ENCODE assay signal across 20 cellular contexts in the genomic region with DNA sequence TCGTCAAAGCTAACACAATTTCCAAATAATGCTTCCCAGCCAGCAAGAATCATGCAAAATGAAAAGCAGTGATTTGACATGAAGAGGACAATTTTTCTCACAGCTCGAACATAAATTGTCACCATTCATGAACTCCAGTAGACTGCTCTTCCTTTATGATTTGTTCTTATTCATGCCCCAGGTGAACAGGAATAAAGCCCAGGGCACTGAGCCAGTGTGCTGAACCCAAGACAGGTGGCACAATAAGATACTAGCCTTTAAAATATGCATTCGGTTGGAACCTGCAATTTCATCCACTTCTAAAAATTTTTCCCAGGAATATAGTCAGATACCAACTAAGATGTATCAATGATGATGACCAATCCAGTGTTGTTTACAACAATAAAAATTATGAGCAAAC.
A peak's percentile ranks its signal among the peaks of the same experiment; 100 is the strongest.
DNase-seq lines count a peak whose midpoint lies in the region; TF ChIP-seq lines count a peak whose summit lies in the region.
"Had no signal": no experiment of that assay in that cellular context is flagged by ENCODE, and none has a peak within 500 bp of the region (broad histone marks: within the 10 kb centered on the region; RNA-seq: fewer than 3 reads in every experiment).

No MANE protein-coding gene starts in this region.

- no peaks in the 10 kb centered on the region for H3K79me2 ChIP-seq in mammary epithelial cell (ENCODE audit: insufficient read depth, low read length)

- H3K4me3 ChIP-seq in esophagus muscularis mucosa: no peak overlapping the region
- H3K4me3 ChIP-seq in mammary epithelial cell (replicated peaks in 1 of 3; ENCODE audit: insufficient read depth in 1 of 3, low read depth in 2 of 3, low read length in 3 of 3): no peak overlapping the region
- H3K4me3 ChIP-seq: BLaER1 had no signal

- H3K27ac ChIP-seq in esophagus muscularis mucosa (replicated peaks in 1 of 4) (no peak overlapping the region), mammary epithelial cell (ENCODE audit: insufficient read depth, low read depth, low read length) (no peak overlapping the region)
- H3K27ac ChIP-seq: BLaER1 had no signal

- no peak for TF ChIP-seq CTCF in esophagus muscularis mucosa (IDR thresholded peaks at IDR 0.05)
- no peak for TF ChIP-seq CTCF in mammary epithelial cell (conservative IDR thresholded peaks at IDR 0.05 in 1 of 2, IDR thresholded peaks at IDR 0.05 in 1 of 2; ENCODE audit: extremely low read depth in 1 of 2, insufficient read depth in 1 of 2, low read depth in 1 of 2, low read length in 2 of 2)

- no peak overlapping the region for H3K4me2 ChIP-seq in mammary epithelial cell (ENCODE audit: insufficient read depth, low read depth, low read length)
- H3K4me2 ChIP-seq: BLaER1 had no signal

- intact Hi-C loops in esophagus muscularis mucosa (cut with DNase I) (no loop called here), mammary epithelial cell (cut with micrococcal nuclease) (no loop called here)

- H2AFZ ChIP-seq in mammary epithelial cell (ENCODE audit: low read depth, low read length): no peak overlapping the region

- TF ChIP-seq EP300 in esophagus muscularis mucosa (IDR thresholded peaks at IDR 0.05): no peak

- 87% methylated on average over 3 of the region's 3 CpGs for WGBS in esophagus muscularis mucosa
- WGBS in mammary epithelial cell (ENCODE audit: low coverage, missing lambda C conversion rate): 64% methylated on average over 3 of the region's 3 CpGs

- dilution Hi-C loops in mammary epithelial cell (cut with HindIII; ENCODE audit: low sequenced_read_pairs): no loop called here

- no peaks in the 10 kb centered on the region for H3K36me3 ChIP-seq in esophagus muscularis mucosa
- H3K36me3 ChIP-seq in mammary epithelial cell (ENCODE audit: insufficient read depth, low read length): no peaks in the 10 kb centered on the region
- H3K36me3 ChIP-seq: BE2C, BLaER1 had no signal

- H3K4me1 ChIP-seq in esophagus muscularis mucosa: no peaks in the 10 kb centered on the region
- H3K4me1 ChIP-seq in mammary epithelial cell (ENCODE audit: insufficient read depth, low read length): no peaks in the 10 kb centered on the region
- H3K4me1 ChIP-seq: BE2C, BLaER1 had no signal

- no TSS peak for BruUV-seq in mammary epithelial cell (replicated peaks; lab: Mats Ljungman, UMichigan)

- no peaks in the 10 kb centered on the region for H3K27me3 ChIP-seq in esophagus muscularis mucosa
- no peaks in the 10 kb centered on the region for H3K27me3 ChIP-seq in mammary epithelial cell (ENCODE audit: insufficient read depth, low read length)
- H3K27me3 ChIP-seq: BE2C, BLaER1 had no signal

- CTCF ChIA-PET in mammary epithelial cell (lab: Charles Lee; ENCODE audit: low non-redundant PET): no interaction called here

- in situ Hi-C loops in G401 (cut with HindIII; ENCODE audit: low sequenced_read_pairs) (no loop called here), mammary epithelial cell (cut with MboI; ENCODE audit: low sequenced_read_pairs in 2 of 2) (no loop called here)

- peak; percentile 74 for DNase-seq in G401 (ENCODE audit: low spot score)
- peak; percentile 46 for DNase-seq in NCI-H69 (lab: John Stamatoyannopoulos, UW)
- DNase-seq in cerebellum (ENCODE audit: low spot score): peak; percentile 27
- DNase-seq in AG20443 (ENCODE audit: low spot score): no peak
- no peak for DNase-seq in esophagus muscularis mucosa (ENCODE audit: extremely low spot score)
- DNase-seq in mammary epithelial cell: no peak
- DNase-seq: 8988T; BE2C; CD4-positive, alpha-beta memory T cell; CD4-positive, CD25-positive, alpha-beta regulatory T cell; CD8-positive, alpha-beta memory T cell; COR-L47; DMS 273 treated with DMSO at 0.1 percent for 48 hours; DMS153; DMS53; DMS79; DND-41; EL; GF-D8 had no signal

- H3K9ac ChIP-seq in mammary epithelial cell (ENCODE audit: insufficient read depth, low read length): no peak overlapping the region
- H3K9ac ChIP-seq: BLaER1 had no signal

- TF ChIP-seq POLR2A in esophagus muscularis mucosa (IDR thresholded peaks at IDR 0.05; ENCODE audit: low read depth): no peak

- H4K20me1 ChIP-seq in mammary epithelial cell (ENCODE audit: insufficient read depth, low read length): no peaks in the 10 kb centered on the region
- H4K20me1 ChIP-seq: BLaER1 had no signal

- H3K9me3 ChIP-seq in esophagus muscularis mucosa (no peaks in the 10 kb centered on the region), mammary epithelial cell (replicated peaks; ENCODE audit: insufficient read depth, low read length) (no peaks in the 10 kb centered on the region)
- H3K9me3 ChIP-seq: BE2C, BLaER1 had no signal

Comparison
In these comparisons a context has a peak if more than half of its experiments do, and no peak if none do; other contexts are left out.
1. DNase-seq: peak in G401 (single experiment), NCI-H69 (single experiment) and cerebellum (single experiment); none in AG20443 (single experiment), esophagus muscularis mucosa (single experiment) and mammary epithelial cell (single experiment).